17 cellular contexts compared by ENCODE assay signal in genomic region chr12:2551514-2551913, GRCh38.
"Had no signal": no experiment of that assay in that cellular context is flagged by ENCODE, and none has a peak within 500 bp of the region (broad histone marks: within the 10 kb centered on the region; RNA-seq: fewer than 3 reads in every experiment).

No MANE protein-coding gene starts in this region.

- H3K36me3 ChIP-seq: suprapubic skin had no signal

- H3K4me1 ChIP-seq: ascending aorta, suprapubic skin, upper lobe of left lung had no signal

- ATAC-seq: activated CD8-positive, alpha-beta T cell treated with anti-CD3 and anti-CD28 coated beads, Interleukin-2, amount 10 ng/mL, durations not matched to agents 7 days and 5 days; activated naive CD8-positive, alpha-beta T cell treated with anti-CD3 and anti-CD28 coated beads, Interleukin-2, amount 50 U/mL, for 24 hours; stimulated activated naive CD8-positive, alpha-beta T cell treated with anti-CD3 and anti-CD28 coated beads, Interleukin-15, Interleukin-2, amounts not matched to agents 100 U/mL and 50 U/mL, for 24 hours; T-cell; WTC11 had no signal

- H3K9me3 ChIP-seq: ascending aorta, heart right ventricle, suprapubic skin, upper lobe of left lung had no signal

- DNase-seq: activated CD4-positive, alpha-beta T cell treated with anti-CD3 and anti-CD28 coated beads for 48 hours; activated CD8-positive, alpha-beta T cell treated with anti-CD3 and anti-CD28 coated beads, Interleukin-2, amount 10 ng/mL, durations not matched to agents 7 days and 5 days; activated naive CD4-positive, alpha-beta T cell treated with Interleukin-2 at 50 U/mL for 16 hours; activated naive CD8-positive, alpha-beta T cell treated with anti-CD3 and anti-CD28 coated beads, Interleukin-2, amount 50 U/mL, for 24 hours; effector CD4-positive, alpha-beta T cell; foreskin melanocyte; heart right ventricle; occipital lobe; stimulated activated CD4-positive, alpha-beta T cell treated with anti-CD3 and anti-CD28 coated beads, Interleukin-4, amount 100 ng/mL, for 1 hour; stimulated activated CD8-positive, alpha-beta memory T cell treated with anti-CD3 and anti-CD28 coated beads, Interleukin-4, amount 100 ng/mL, for 48 hours; stimulated activated naive CD8-positive, alpha-beta T cell treated with anti-CD3 and anti-CD28 coated beads, Interleukin-15, Interleukin-2, amounts not matched to agents 100 U/mL and 50 U/mL, for 24 hours; T-cell; upper lobe of left lung had no signal

- H3K27me3 ChIP-seq: ascending aorta, heart right ventricle, suprapubic skin, upper lobe of left lung had no signal

- H3K27ac ChIP-seq: ascending aorta, coronary artery, suprapubic skin, upper lobe of left lung had no signal

- H3K4me3 ChIP-seq: ascending aorta, coronary artery, heart right ventricle, suprapubic skin, upper lobe of left lung had no signal
